24 cellular contexts compared by ENCODE assay signal in the genomic region with DNA sequence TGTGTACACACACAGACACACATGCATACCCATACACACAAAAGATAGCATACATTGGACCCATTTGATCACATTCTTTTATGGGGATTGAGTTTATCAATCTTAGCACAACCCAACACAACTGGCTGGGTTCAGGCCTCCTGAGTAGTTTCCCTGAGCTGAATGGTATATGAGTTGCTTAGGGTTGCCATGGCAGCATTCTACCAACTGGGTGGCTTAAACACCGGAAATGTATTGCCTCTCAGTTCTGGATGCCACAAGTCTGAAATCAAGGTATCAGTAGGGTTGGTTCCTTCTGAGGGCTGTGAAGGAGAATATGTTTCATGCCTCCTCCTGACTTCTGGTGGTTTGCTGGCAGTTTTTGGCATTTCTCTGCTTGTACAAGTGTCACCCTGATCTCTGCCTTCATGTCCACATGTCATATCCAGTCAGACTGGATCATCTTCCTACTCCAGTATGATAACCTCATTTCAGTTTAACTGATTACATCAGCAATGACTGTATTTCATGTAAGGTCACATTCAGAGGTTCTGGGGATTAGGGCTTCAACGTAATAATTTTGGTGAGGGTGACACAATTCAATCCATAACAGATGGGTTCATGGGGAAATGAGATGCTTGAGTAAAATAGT.
DNase-seq lines count a peak whose midpoint lies in the region; ATAC-seq, FAIRE-seq and TF ChIP-seq lines count a peak whose summit lies in the region.
"Had no signal": no experiment of that assay in that cellular context is flagged by ENCODE, and none has a peak within 500 bp of the region (broad histone marks: within the 10 kb centered on the region; RNA-seq: fewer than 3 reads in every experiment).

No MANE protein-coding gene starts in this region.

- no peak for ATAC-seq in stimulated activated naive CD8-positive, alpha-beta T cell treated with anti-CD3 and anti-CD28 coated beads, Interleukin-15, Interleukin-2, amounts not matched to agents 100 U/mL and 50 U/mL, for 24 hours
- ATAC-seq in HG02970 (IDR thresholded peaks at IDR 0.05; ENCODE audit: low FRiP score, unreplicated experiment) = no peak
- ATAC-seq: HCT116, left colon, right cardiac atrium had no signal

- H2BK120ac ChIP-seq in trophoblast cell (ENCODE audit: insufficient read depth, low read length, poor library complexity) = peak overlapping the region; percentile 96

- H3K4me3 ChIP-seq in bronchial epithelial cell (ENCODE audit: low read depth, low read length) (no peak overlapping the region), trophoblast cell (ENCODE audit: low read depth, low read length) (no peak overlapping the region), MG63 (no peak overlapping the region)
- H3K4me3 ChIP-seq: neural progenitor cell, spleen, transverse colon had no signal

- H2BK12ac ChIP-seq in trophoblast cell (ENCODE audit: low read length) = peak overlapping the region; percentile 100

- H3K4ac ChIP-seq in trophoblast cell (ENCODE audit: low read depth, low read length) = peak overlapping the region; percentile 16

- peaks cover 22% of the 10 kb centered on the region for H3K79me1 ChIP-seq in trophoblast cell (ENCODE audit: low read length)

- H4K91ac ChIP-seq in trophoblast cell (ENCODE audit: low read depth, low read length) = peak overlapping the region; percentile 97

- FAIRE-seq in GM12892 (lab: Jason Lieb, UNC) (peak; percentile 24), bronchial epithelial cell (lab: Jason Lieb, UNC) (no peak)
- FAIRE-seq: D721Med had no signal

- DNase-seq in GM12892 (ENCODE audit: insufficient read length) (no peak), M059J (ENCODE audit: low read depth) (peak; percentile 18), bronchial epithelial cell (ENCODE audit: low read depth) (peak; percentile 46), trophoblast cell (peak; percentile 4 to 64), MG63 (no peak)
- DNase-seq in stimulated activated naive CD8-positive, alpha-beta T cell treated with anti-CD3 and anti-CD28 coated beads, Interleukin-15, Interleukin-2, amounts not matched to agents 100 U/mL and 50 U/mL, for 24 hours = no peak
- DNase-seq: activated CD4-positive, alpha-beta memory T cell treated with anti-CD3 and anti-CD28 coated beads for 36 hours; activated CD8-positive, alpha-beta memory T cell treated with anti-CD3 and anti-CD28 coated beads, Interleukin-2, amount 50 U/mL, for 4 hours; activated naive CD4-positive, alpha-beta T cell treated with anti-CD3 and anti-CD28 coated beads, Interleukin-2, amount 50 U/mL, for 16 hours; amniotic stem cell; effector memory CD4-positive, alpha-beta T cell; erythroblast; foreskin melanocyte; KG1; left colon; NCI-H1436 treated with DMSO at 0.1 percent for 48 hours; NCI-H524; right cardiac atrium; spleen; transverse colon had no signal

- H3K36me3 ChIP-seq in bronchial epithelial cell (ENCODE audit: control insufficient read depth, insufficient read depth, low read length) (no peaks in the 10 kb centered on the region), trophoblast cell (ENCODE audit: control insufficient read depth in 1 of 2, insufficient read depth in 2 of 2, low read length in 2 of 2) (no peaks in the 10 kb centered on the region), MG63 (no peaks in the 10 kb centered on the region)
- H3K36me3 ChIP-seq: neural progenitor cell, spleen, transverse colon had no signal

- TF ChIP-seq CTCF in bronchial epithelial cell (IDR thresholded peaks at IDR 0.05; ENCODE audit: insufficient read depth, low read length, severe bottlenecking) = no peak

- H3K27ac ChIP-seq in trophoblast cell (ENCODE audit: low read depth, low read length) = peak overlapping the region; percentile 33
- H3K27ac ChIP-seq: neural progenitor cell, spleen, transverse colon had no signal

- no peak overlapping the region for H3K4me2 ChIP-seq in trophoblast cell (ENCODE audit: low read length)
- H3K4me2 ChIP-seq: neural progenitor cell had no signal

- no peak overlapping the region for H4K12ac ChIP-seq in trophoblast cell (ENCODE audit: low read depth, low read length)

- peaks cover 2% of the 10 kb centered on the region for H3K79me2 ChIP-seq in trophoblast cell (ENCODE audit: control insufficient read depth, insufficient read depth, low read length, poor library complexity)

- no CpG with 5 or more reads among the region's 2 CpGs for WGBS in trophoblast cell (ENCODE audit: extremely low coverage, insufficient coverage, insufficient read length)

- no peak overlapping the region for H3K9ac ChIP-seq in trophoblast cell (ENCODE audit: low read length)
- H3K9ac ChIP-seq: neural progenitor cell had no signal

- H3K23ac ChIP-seq in trophoblast cell (ENCODE audit: low read length) = no peak overlapping the region

- peak overlapping the region; percentile 76 for H4K8ac ChIP-seq in trophoblast cell (ENCODE audit: low read depth, low read length)

- H2AK5ac ChIP-seq in trophoblast cell (ENCODE audit: low read length) = peak overlapping the region; percentile 20

- peak overlapping the region; percentile 96 for H2BK5ac ChIP-seq in trophoblast cell (ENCODE audit: low read depth, low read length, poor library complexity)

- H2AFZ ChIP-seq in trophoblast cell (ENCODE audit: insufficient read depth, low read length, poor library complexity) = peak overlapping the region; percentile 23
- H2AFZ ChIP-seq: neural progenitor cell had no signal

- peak overlapping the region; percentile 88 for H3K18ac ChIP-seq in trophoblast cell (ENCODE audit: low read length)

- H3K9me3 ChIP-seq in trophoblast cell (ENCODE audit: insufficient read depth, low read depth, low read length) (peaks cover 2% of the 10 kb centered on the region), MG63 (no peaks in the 10 kb centered on the region)
- H3K9me3 ChIP-seq: transverse colon had no signal

- H3K4me1 ChIP-seq in trophoblast cell (ENCODE audit: control insufficient read depth in 1 of 2, insufficient read depth in 2 of 2, low read length in 2 of 2) = peaks cover 10 to 12% of the 10 kb centered on the region in 2 experiments
- H3K4me1 ChIP-seq: neural progenitor cell, spleen, transverse colon had no signal

- no peaks in the 10 kb centered on the region for H3K27me3 ChIP-seq in bronchial epithelial cell (ENCODE audit: control insufficient read depth, insufficient read depth, low read length)
- no peaks in the 10 kb centered on the region for H3K27me3 ChIP-seq in trophoblast cell (ENCODE audit: insufficient read depth, low read length)
- no peaks in the 10 kb centered on the region for H3K27me3 ChIP-seq in MG63
- H3K27me3 ChIP-seq: neural progenitor cell, spleen, transverse colon had no signal

- H3K14ac ChIP-seq in trophoblast cell (ENCODE audit: low read length) = peak overlapping the region; percentile 23

- TF ChIP-seq POLR2A in GM12892 (IDR thresholded peaks at IDR 0.05; ENCODE audit: low read depth, low read length) = no peak

Comparison
In these comparisons a context has a peak if more than half of its experiments do, and no peak if none do; other contexts are left out.
1. DNase-seq: peak in M059J (single experiment), bronchial epithelial cell (single experiment) and trophoblast cell (2 of 2); none in GM12892 (single experiment), stimulated activated naive CD8-positive, alpha-beta T cell treated with anti-CD3 and anti-CD28 coated beads, Interleukin-15, Interleukin-2, amounts not matched to agents 100 U/mL and 50 U/mL, for 24 hours (single experiment) and MG63 (single experiment).